1 cellular context compared by ENCODE assay signal in genomic region chr12:45343269-45344051, GRCh38.
TF ChIP-seq lines count a peak whose summit lies in the region.

No MANE protein-coding gene starts in this region.

TF ChIP-seq in HepG2, 621 proteins besides CTCF, POLR2A, EP300 and RAD21 (continued from another document):
- TF ChIP-seq ZBTB10 (CRISPR knock-in tag; IDR thresholded peaks at IDR 0.05; ENCODE audit: borderline replicate concordance): no peak
- no peak for TF ChIP-seq SP140L (CRISPR knock-in tag; IDR thresholded peaks at IDR 0.05; ENCODE audit: borderline replicate concordance)
- TF ChIP-seq ZNF546 (CRISPR knock-in tag; conservative IDR thresholded peaks at IDR 0.05): no peak
- no peak for TF ChIP-seq CREB1 (IDR thresholded peaks at IDR 0.05)
- no peak for TF ChIP-seq CREB1 (CRISPR knock-in tag; IDR thresholded peaks at IDR 0.05)
- TF ChIP-seq XBP1 (CRISPR knock-in tag; IDR thresholded peaks at IDR 0.05): no peak
- TF ChIP-seq AHR (CRISPR knock-in tag; IDR thresholded peaks at IDR 0.05): no peak
- TF ChIP-seq ETV6 (CRISPR knock-in tag; conservative IDR thresholded peaks at IDR 0.05): no peak
- TF ChIP-seq ATF5 (CRISPR knock-in tag; IDR thresholded peaks at IDR 0.05; ENCODE audit: low read depth): no peak
- no peak for TF ChIP-seq ATF7-NPFF (CRISPR knock-in tag; IDR thresholded peaks at IDR 0.05; ENCODE audit: low read depth)
- TF ChIP-seq SNAPC4 (CRISPR knock-in tag; IDR thresholded peaks at IDR 0.05): no peak
- TF ChIP-seq HOXA5 (CRISPR knock-in tag; IDR thresholded peaks at IDR 0.05): no peak
- TF ChIP-seq ZNF644 (CRISPR knock-in tag; IDR thresholded peaks at IDR 0.05; ENCODE audit: low read depth): peak; percentile 40; the same call in 1 of the 2 replicates
- TF ChIP-seq MTF2 (CRISPR knock-in tag; IDR thresholded peaks at IDR 0.05; ENCODE audit: borderline replicate concordance): no peak
- no peak for TF ChIP-seq TAF15 (IDR thresholded peaks at IDR 0.05; ENCODE audit: low read depth, low read length, poor library complexity, severe bottlenecking)
- no peak for TF ChIP-seq REXO4 (CRISPR knock-in tag; IDR thresholded peaks at IDR 0.05; ENCODE audit: borderline replicate concordance)
- no peak for TF ChIP-seq NAIF1 (CRISPR knock-in tag; IDR thresholded peaks at IDR 0.05; ENCODE audit: borderline replicate concordance)
- no peak for TF ChIP-seq ZNF674 (CRISPR knock-in tag; IDR thresholded peaks at IDR 0.05; ENCODE audit: low read depth)
- TF ChIP-seq TMF1 (CRISPR knock-in tag; IDR thresholded peaks at IDR 0.05; ENCODE audit: low read depth): no peak
- TF ChIP-seq, protein P1, sequence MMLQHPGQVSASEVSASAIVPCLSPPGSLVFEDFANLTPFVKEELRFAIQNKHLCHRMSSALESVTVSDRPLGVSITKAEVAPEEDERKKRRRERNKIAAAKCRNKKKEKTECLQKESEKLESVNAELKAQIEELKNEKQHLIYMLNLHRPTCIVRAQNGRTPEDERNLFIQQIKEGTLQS (CRISPR knock-in tag; IDR thresholded peaks at IDR 0.05): peak; percentile 70; the same call in 1 of the 2 replicates
- no peak for TF ChIP-seq HDAC2 (CRISPR knock-in tag; IDR thresholded peaks at IDR 0.05)
- no peak for TF ChIP-seq HNRNPUL1 (IDR thresholded peaks at IDR 0.05; ENCODE audit: low read depth, low read length)
- TF ChIP-seq FOSL2 (CRISPR knock-in tag; IDR thresholded peaks at IDR 0.05): peak; percentile 93
- no peak for TF ChIP-seq TOPORS (CRISPR knock-in tag; IDR thresholded peaks at IDR 0.05)
- no peak for TF ChIP-seq ARNT (IDR thresholded peaks at IDR 0.05)
- TF ChIP-seq PPARG (CRISPR knock-in tag; conservative IDR thresholded peaks at IDR 0.05): peak; percentile 94
- TF ChIP-seq SKIL (CRISPR knock-in tag; IDR thresholded peaks at IDR 0.05; ENCODE audit: borderline replicate concordance): no peak
- no peak for TF ChIP-seq ZNF18 (CRISPR knock-in tag; IDR thresholded peaks at IDR 0.05; ENCODE audit: insufficient replicate concordance)
- no peak for TF ChIP-seq ZNF180 (CRISPR knock-in tag; IDR thresholded peaks at IDR 0.05; ENCODE audit: borderline replicate concordance, low read depth)
- no peak for TF ChIP-seq ZNF44 (CRISPR knock-in tag; IDR thresholded peaks at IDR 0.05)
